Comparison of ENCODE assay signal across 1 cellular context in genomic region chr2:239476029-239476756, GRCh38.
TF ChIP-seq lines count a peak whose summit lies in the region.

No MANE protein-coding gene starts in this region.

TF ChIP-seq in HepG2, 621 proteins besides CTCF, POLR2A, EP300 and RAD21 (continued from another document):
- TF ChIP-seq ZNF142 (CRISPR knock-in tag; IDR thresholded peaks at IDR 0.05) = no peak
- 0 out of 2 replicates have a peak, but pooled peaks have one; percentile 27 for TF ChIP-seq HES4 (CRISPR knock-in tag; IDR thresholded peaks at IDR 0.05; ENCODE audit: borderline replicate concordance)
- no peak for TF ChIP-seq DMAP1 (CRISPR knock-in tag; IDR thresholded peaks at IDR 0.05)
- no peak for TF ChIP-seq SNAPC4 (CRISPR knock-in tag; IDR thresholded peaks at IDR 0.05)
